ENCODE assay signal across 21 cellular contexts in genomic region chr19:51356159-51356801, GRCh38. TPM values are rescaled to one million over a fixed set of nuclear protein-coding genes. Genes with fewer than 3 reads are reported as not detected.
DNase-seq lines count a peak whose midpoint lies in the region; ATAC-seq and TF ChIP-seq lines count a peak whose summit lies in the region.
"Had no signal": no experiment of that assay in that cellular context is flagged by ENCODE, and none has a peak within 500 bp of the region (broad histone marks: within the 10 kb centered on the region; RNA-seq: fewer than 3 reads in every experiment).

No MANE protein-coding gene starts in this region.

- H3K27ac ChIP-seq in neural progenitor cell: no peak overlapping the region
- H3K27ac ChIP-seq in esophagus squamous epithelium: no peak overlapping the region
- H3K27ac ChIP-seq: BLaER1, RWPE1 had no signal

- H3K9me3 ChIP-seq in neural progenitor cell (ENCODE audit: low read depth) (no peaks in the 10 kb centered on the region), esophagus squamous epithelium (no peaks in the 10 kb centered on the region)
- H3K9me3 ChIP-seq: BLaER1, MG63 had no signal

- no peaks in the 10 kb centered on the region for H4K20me1 ChIP-seq in neural progenitor cell (ENCODE audit: low read depth)
- H4K20me1 ChIP-seq: BLaER1 had no signal

- peak overlapping the region; percentile 26 for H3K27ac Mint-ChIP-seq in activated CD4-positive, alpha-beta memory T cell treated with anti-CD3 and anti-CD28 coated beads, Interleukin-2, amount 10 ng/mL, durations not matched to agents 7 days and 5 days
- H3K27ac Mint-ChIP-seq in activated CD4-positive, alpha-beta memory T cell treated with anti-CD3 and anti-CD28 coated beads for 36 hours: no peak overlapping the region
- H3K27ac Mint-ChIP-seq in brain (peak overlapping the region in 3 of 5 experiments; percentile 58 to 66 (median 66)), neural progenitor cell (peak overlapping the region; percentile 27)
- H3K27ac Mint-ChIP-seq: H9 had no signal

- DNase-seq in activated CD4-positive, alpha-beta memory T cell treated with anti-CD3 and anti-CD28 coated beads, Interleukin-2, amount 10 ng/mL, durations not matched to agents 7 days and 5 days: no peak
- no peak for DNase-seq in activated CD4-positive, alpha-beta memory T cell treated with anti-CD3 and anti-CD28 coated beads for 36 hours
- DNase-seq in neural progenitor cell (ENCODE audit: low spot score) (no peak), esophagus squamous epithelium (lab: John Stamatoyannopoulos, UW) (no peak)
- DNase-seq: DMS79 treated with DMSO at 0.1 percent for 48 hours, H9, Karpas-422, MG63, NCI-H1092, NCI-H146, NCI-H2081, NCI-H748 treated with DMSO at 0.1 percent for 48 hours, PC-3 had no signal

- CTCF ChIA-PET in activated CD4-positive, alpha-beta memory T cell treated with anti-CD3 and anti-CD28 coated beads, Interleukin-2, amount 10 ng/mL, durations not matched to agents 7 days and 5 days (lab: Charles Lee): interaction anchor here (1.5 kb wide), 1 partner anchor 9 kb away, joined by 3 read pairs; no protein-coding TSS in a partner anchor
- CTCF ChIA-PET in activated CD4-positive, alpha-beta memory T cell treated with anti-CD3 and anti-CD28 coated beads for 36 hours (lab: Charles Lee): no interaction called here

- no peaks in the 10 kb centered on the region for H3K27me3 ChIP-seq in neural progenitor cell
- H3K27me3 ChIP-seq in esophagus squamous epithelium: no peaks in the 10 kb centered on the region
- H3K27me3 ChIP-seq: BLaER1, MG63 had no signal

- no peak overlapping the region for H3K9ac ChIP-seq in neural progenitor cell
- H3K9ac ChIP-seq: BLaER1 had no signal

- H3F3A ChIP-seq in neural progenitor cell (ENCODE audit: low read depth): peaks cover 13% of the 10 kb centered on the region

- TF ChIP-seq CTCF in brain (conservative IDR thresholded peaks at IDR 0.05) (no peak), neural progenitor cell (IDR thresholded peaks at IDR 0.05) (no peak), esophagus squamous epithelium (IDR thresholded peaks at IDR 0.05) (no peak)

- POLR2A ChIA-PET in activated CD4-positive, alpha-beta memory T cell treated with anti-CD3 and anti-CD28 coated beads, Interleukin-2, amount 10 ng/mL, durations not matched to agents 7 days and 5 days (lab: Charles Lee): interaction anchor here (1.2 to 1.7 kb wide), 4 partner anchors 9 to 40 kb away, joined by 3 to 6 read pairs (median 4); partner anchors contain the start of gene ETFB
- POLR2A ChIA-PET in activated CD4-positive, alpha-beta memory T cell treated with anti-CD3 and anti-CD28 coated beads for 36 hours (lab: Charles Lee): no interaction called here

- H3K4me1 ChIP-seq in neural progenitor cell (peaks cover 13% of the 10 kb centered on the region), esophagus squamous epithelium (peaks cover 0 to 30% (median 11%) of the 10 kb centered on the region in 3 donors)

- H3K4me3 ChIP-seq in neural progenitor cell: no peak overlapping the region
- H3K4me3 ChIP-seq in esophagus squamous epithelium: no peak overlapping the region
- H3K4me3 ChIP-seq: BLaER1, MG63 had no signal

- H3K4me1 Mint-ChIP-seq in activated CD4-positive, alpha-beta memory T cell treated with anti-CD3 and anti-CD28 coated beads, Interleukin-2, amount 10 ng/mL, durations not matched to agents 7 days and 5 days: peaks cover 39% of the 10 kb centered on the region
- peaks cover 38% of the 10 kb centered on the region for H3K4me1 Mint-ChIP-seq in activated CD4-positive, alpha-beta memory T cell treated with anti-CD3 and anti-CD28 coated beads for 36 hours (ENCODE audit: low read depth)
- H3K4me1 Mint-ChIP-seq in brain: peaks cover 45% of the 10 kb centered on the region
- H3K4me1 Mint-ChIP-seq in neural progenitor cell: peaks cover 25% of the 10 kb centered on the region

- no peak overlapping the region for H3K4me3 Mint-ChIP-seq in activated CD4-positive, alpha-beta memory T cell treated with anti-CD3 and anti-CD28 coated beads, Interleukin-2, amount 10 ng/mL, durations not matched to agents 7 days and 5 days
- H3K4me3 Mint-ChIP-seq in activated CD4-positive, alpha-beta memory T cell treated with anti-CD3 and anti-CD28 coated beads for 36 hours: no peak overlapping the region
- peak overlapping the region in 2 of 5 experiments; percentile 26 to 66 for H3K4me3 Mint-ChIP-seq in brain
- H3K4me3 Mint-ChIP-seq in neural progenitor cell: no peak overlapping the region
- H3K4me3 Mint-ChIP-seq: CD8-positive, alpha-beta memory T cell had no signal

- no peaks in the 10 kb centered on the region for H3K36me3 ChIP-seq in neural progenitor cell
- H3K36me3 ChIP-seq in esophagus squamous epithelium: peaks cover 0 to 18% (median 0%) of the 10 kb centered on the region in 3 donors
- H3K36me3 ChIP-seq: MG63 had no signal

- no peak for ATAC-seq in GM18519 (IDR thresholded peaks at IDR 0.05; ENCODE audit: low FRiP score, unreplicated experiment)
- ATAC-seq: PC-3 had no signal

- H3K79me2 ChIP-seq in neural progenitor cell (ENCODE audit: low read depth): no peaks in the 10 kb centered on the region

- H3K9me3 Mint-ChIP-seq in activated CD4-positive, alpha-beta memory T cell treated with anti-CD3 and anti-CD28 coated beads, Interleukin-2, amount 10 ng/mL, durations not matched to agents 7 days and 5 days: no peaks in the 10 kb centered on the region
- no peaks in the 10 kb centered on the region for H3K9me3 Mint-ChIP-seq in activated CD4-positive, alpha-beta memory T cell treated with anti-CD3 and anti-CD28 coated beads for 36 hours
- H3K9me3 Mint-ChIP-seq in brain (peaks cover 0 to 5% (median 0%) of the 10 kb centered on the region in 5 experiments), neural progenitor cell (no peaks in the 10 kb centered on the region)
- H3K9me3 Mint-ChIP-seq: CD8-positive, alpha-beta memory T cell; H9 had no signal

- H3K27me3 Mint-ChIP-seq in activated CD4-positive, alpha-beta memory T cell treated with anti-CD3 and anti-CD28 coated beads, Interleukin-2, amount 10 ng/mL, durations not matched to agents 7 days and 5 days: no peaks in the 10 kb centered on the region
- no peaks in the 10 kb centered on the region for H3K27me3 Mint-ChIP-seq in activated CD4-positive, alpha-beta memory T cell treated with anti-CD3 and anti-CD28 coated beads for 36 hours
- H3K27me3 Mint-ChIP-seq in brain (peaks cover 3% of the 10 kb centered on the region), neural progenitor cell (ENCODE audit: insufficient read depth, low read depth) (peaks cover 6% of the 10 kb centered on the region)

- TF ChIP-seq POLR2A in esophagus squamous epithelium (IDR thresholded peaks at IDR 0.05): no peak

- H3K4me2 ChIP-seq in neural progenitor cell: no peak overlapping the region
- H3K4me2 ChIP-seq: BLaER1 had no signal

- no peak overlapping the region for H2AFZ ChIP-seq in neural progenitor cell (replicated peaks)

- WGBS in esophagus squamous epithelium, 2 donors: 90% methylated on average over 8 to 10 of the region's 10 CpGs

- intact Hi-C loops in activated CD4-positive, alpha-beta memory T cell treated with anti-CD3 and anti-CD28 coated beads for 36 hours (cut with micrococcal nuclease): no loop called here
- intact Hi-C loops in esophagus squamous epithelium (cut with DNase I): no loop called here

- H3K36me3 Mint-ChIP-seq in activated CD4-positive, alpha-beta memory T cell treated with anti-CD3 and anti-CD28 coated beads, Interleukin-2, amount 10 ng/mL, durations not matched to agents 7 days and 5 days (ENCODE audit: low read depth): peaks cover 25% of the 10 kb centered on the region
- peaks cover 26% of the 10 kb centered on the region for H3K36me3 Mint-ChIP-seq in activated CD4-positive, alpha-beta memory T cell treated with anti-CD3 and anti-CD28 coated beads for 36 hours
- peaks cover 16% of the 10 kb centered on the region for H3K36me3 Mint-ChIP-seq in brain
- H3K36me3 Mint-ChIP-seq in neural progenitor cell: peaks cover 3% of the 10 kb centered on the region

RNA-seq across cellular contexts. Expression of gene ETFB, which starts 9.9 kb away (rescaled TPM):
- total RNA-seq in activated CD4-positive, alpha-beta memory T cell treated with anti-CD3 and anti-CD28 coated beads, Interleukin-2, amount 10 ng/mL, durations not matched to agents 7 days and 5 days: 100 to 1,000 TPM; 126 to 131 TPM
- total RNA-seq in activated CD4-positive, alpha-beta memory T cell treated with anti-CD3 and anti-CD28 coated beads for 36 hours: 100 to 1,000 TPM; 190 to 193 TPM
- polyA plus RNA-seq in brain (ENCODE audit: insufficient read depth, low read depth, low replicate concordance): 186 TPM
- total RNA-seq in neural progenitor cell (ENCODE audit: low replicate concordance) (27.0 and 38.9 TPM in 2 replicates), esophagus squamous epithelium (100 to 1,000 TPM; 104 to 215 (median 157) TPM)

RNA-seq across cellular contexts. Expression of gene CLDND2, which starts 12.5 kb away (rescaled TPM):
- total RNA-seq in activated CD4-positive, alpha-beta memory T cell treated with anti-CD3 and anti-CD28 coated beads, Interleukin-2, amount 10 ng/mL, durations not matched to agents 7 days and 5 days: 1 to 10 TPM; 6.4 to 8.2 TPM
- 1 to 10 TPM; 2.8 to 4.8 TPM for total RNA-seq in activated CD4-positive, alpha-beta memory T cell treated with anti-CD3 and anti-CD28 coated beads for 36 hours
- polyA plus RNA-seq in brain (ENCODE audit: insufficient read depth, low read depth, low replicate concordance): 1.6 TPM
- not detected in 2 replicates for total RNA-seq in neural progenitor cell (ENCODE audit: low replicate concordance)
- total RNA-seq in esophagus squamous epithelium: not detected
- total RNA-seq: A172, G401, H9 had no signal

RNA-seq across cellular contexts. Expression of gene VSIG10L, which starts 14.3 kb away (rescaled TPM):
- total RNA-seq in activated CD4-positive, alpha-beta memory T cell treated with anti-CD3 and anti-CD28 coated beads, Interleukin-2, amount 10 ng/mL, durations not matched to agents 7 days and 5 days: 1 to 10 TPM; 2.3 to 2.5 TPM
- 1 to 10 TPM; 3.2 to 3.5 TPM for total RNA-seq in activated CD4-positive, alpha-beta memory T cell treated with anti-CD3 and anti-CD28 coated beads for 36 hours
- 1.5 TPM for polyA plus RNA-seq in brain (ENCODE audit: insufficient read depth, low read depth, low replicate concordance)
- 2.7 and 6.0 TPM in 2 replicates for total RNA-seq in neural progenitor cell (ENCODE audit: low replicate concordance)
- 100 to 1,000 TPM in 1 of 4 donors, 10 to 100 TPM in 3; 36.4 to 201 (median 50.6) TPM for total RNA-seq in esophagus squamous epithelium

RNA-seq across cellular contexts. Expression of gene NKG7, which starts 16.2 kb away (rescaled TPM):
- total RNA-seq in activated CD4-positive, alpha-beta memory T cell treated with anti-CD3 and anti-CD28 coated beads, Interleukin-2, amount 10 ng/mL, durations not matched to agents 7 days and 5 days: 100 to 1,000 TPM; 417 to 428 TPM
- total RNA-seq in activated CD4-positive, alpha-beta memory T cell treated with anti-CD3 and anti-CD28 coated beads for 36 hours: 100 to 1,000 TPM; 140 to 149 TPM
- polyA plus RNA-seq in brain (ENCODE audit: insufficient read depth, low read depth, low replicate concordance): 6.8 TPM
- not detected in 2 replicates for total RNA-seq in neural progenitor cell (ENCODE audit: low replicate concordance)
- 1 to 10 TPM in 2 of 4 donors, under 1 TPM in 1, not detected in 1; 0.50 to 2.5 (median 2.2) TPM for total RNA-seq in esophagus squamous epithelium
- total RNA-seq: A172, G401, H9, NCI-H460, PC-3 had no signal

RNA-seq across cellular contexts. Expression of gene LIM2, which starts 31.5 kb away (rescaled TPM):
- not detected for total RNA-seq in activated CD4-positive, alpha-beta memory T cell treated with anti-CD3 and anti-CD28 coated beads, Interleukin-2, amount 10 ng/mL, durations not matched to agents 7 days and 5 days
- under 1 TPM; 0.36 to 0.64 TPM for total RNA-seq in activated CD4-positive, alpha-beta memory T cell treated with anti-CD3 and anti-CD28 coated beads for 36 hours
- polyA plus RNA-seq in brain (ENCODE audit: insufficient read depth, low read depth, low replicate concordance): not detected
- 0.26 and 3.2 TPM in 2 replicates for total RNA-seq in neural progenitor cell (ENCODE audit: low replicate concordance)
- total RNA-seq in esophagus squamous epithelium: not detected
- total RNA-seq: A172, G401, H9, NCI-H460, PC-3 had no signal
